Comparison of ENCODE assay signal across 7 cellular contexts in the genomic region with DNA sequence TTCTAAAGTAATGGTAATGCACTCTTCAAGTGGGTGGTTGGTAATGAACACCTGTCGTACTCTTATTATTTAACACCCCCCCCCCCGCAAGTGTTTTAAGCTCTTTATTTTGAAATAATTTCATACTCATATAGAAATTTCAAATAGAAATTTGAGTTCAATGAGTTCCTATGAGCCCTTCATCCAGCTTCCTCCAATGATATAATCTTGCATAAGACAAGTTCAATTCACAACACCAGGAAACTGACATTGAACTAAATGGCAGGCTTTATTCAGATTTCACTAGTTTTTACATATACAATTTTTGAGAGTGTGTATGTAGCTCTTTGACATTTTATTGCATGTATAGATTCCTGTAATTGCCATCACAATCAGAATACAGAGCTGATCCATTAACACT. TPM values are rescaled to one million over a fixed set of nuclear protein-coding genes. Genes with fewer than 3 reads are reported as not detected.
"Had no signal": no experiment of that assay in that cellular context is flagged by ENCODE, and none has a peak within 500 bp of the region (broad histone marks: within the 10 kb centered on the region; RNA-seq: fewer than 3 reads in every experiment).

No MANE protein-coding gene starts in this region.

- H3K27ac Mint-ChIP-seq: GM23338, HFFc6 had no signal

- ATAC-seq: GM23338, K562 had no signal

- DNase-seq: H9, HCEC 1CT, HFFc6, IMR-90 had no signal

- H3K4me3 Mint-ChIP-seq: GM23338, H9, HFFc6 had no signal

RNA-seq across cellular contexts. Expression of a gene that starts 30.9 kb away (rescaled TPM):
- total RNA-seq: HT-29 had no signal
